In genomic region chr11:32899423-32899822, GRCh38 we compare ENCODE assay signal across 17 cellular contexts. TPM values are rescaled to one million over a fixed set of nuclear protein-coding genes. Genes with fewer than 3 reads are reported as not detected.
A peak's percentile ranks its signal among the peaks of the same experiment; 100 is the strongest.
DNase-seq lines count a peak whose midpoint lies in the region; ATAC-seq lines count a peak whose summit lies in the region.
"Had no signal": no experiment of that assay in that cellular context is flagged by ENCODE, and none has a peak within 500 bp of the region (broad histone marks: within the 10 kb centered on the region; RNA-seq: fewer than 3 reads in every experiment).

No MANE protein-coding gene starts in this region.

- no peak overlapping the region for H3K27ac ChIP-seq in trophoblast cell (ENCODE audit: low read depth, low read length)
- H3K27ac ChIP-seq: vagina had no signal

- H2BK120ac ChIP-seq in trophoblast cell (ENCODE audit: insufficient read depth, low read length, poor library complexity) = no peak overlapping the region

- DNase-seq in activated naive CD4-positive, alpha-beta T cell treated with anti-CD3 and anti-CD28 coated beads, Interleukin-2, amount 10 ng/mL, durations not matched to agents 7 days and 5 days = no peak
- no peak for DNase-seq in activated naive CD4-positive, alpha-beta T cell treated with Interleukin-2 at 50 U/mL for 16 hours
- DNase-seq in trophoblast cell = no peak
- DNase-seq in occipital lobe (lab: John Stamatoyannopoulos, UW) = no peak
- DNase-seq in SW 1271 (lab: John Stamatoyannopoulos, UW) = no peak
- no peak for DNase-seq in hepatic stellate cell (ENCODE audit: low spot score)
- DNase-seq: ACHN; activated naive CD8-positive, alpha-beta T cell treated with anti-CD3 and anti-CD28 coated beads for 36 hours; Caco-2; NCI-H1105; NCI-H446 treated with DMSO at 0.1 percent for 48 hours; T-helper 17 cell had no signal

- peaks cover 4% of the 10 kb centered on the region for H3K36me3 Mint-ChIP-seq in activated naive CD4-positive, alpha-beta T cell treated with anti-CD3 and anti-CD28 coated beads, Interleukin-2, amount 10 ng/mL, durations not matched to agents 7 days and 5 days

- H2AK5ac ChIP-seq in trophoblast cell (ENCODE audit: low read length) = no peak overlapping the region

- no peak overlapping the region for H2BK5ac ChIP-seq in trophoblast cell (ENCODE audit: low read depth, low read length, poor library complexity)

- H3K14ac ChIP-seq in trophoblast cell (ENCODE audit: low read length) = no peak overlapping the region

- no peak overlapping the region for H3K23ac ChIP-seq in trophoblast cell (ENCODE audit: low read length)

- H3K4me1 Mint-ChIP-seq in activated naive CD4-positive, alpha-beta T cell treated with anti-CD3 and anti-CD28 coated beads, Interleukin-2, amount 10 ng/mL, durations not matched to agents 7 days and 5 days = peaks cover 21% of the 10 kb centered on the region

- H3K4me2 ChIP-seq in trophoblast cell (ENCODE audit: low read length) = no peak overlapping the region

- no peak overlapping the region for H3K18ac ChIP-seq in trophoblast cell (ENCODE audit: low read length)

- H3K4me3 Mint-ChIP-seq in activated naive CD4-positive, alpha-beta T cell treated with anti-CD3 and anti-CD28 coated beads, Interleukin-2, amount 10 ng/mL, durations not matched to agents 7 days and 5 days = no peak overlapping the region
- H3K4me3 Mint-ChIP-seq: activated naive CD8-positive, alpha-beta T cell treated with anti-CD3 and anti-CD28 coated beads for 36 hours; mesothelial cell of epicardium; T-helper 17 cell had no signal

- no peak overlapping the region for H4K91ac ChIP-seq in trophoblast cell (ENCODE audit: low read depth, low read length)

- no peak overlapping the region for H2BK12ac ChIP-seq in trophoblast cell (ENCODE audit: low read length)

- H3K79me2 ChIP-seq in trophoblast cell (ENCODE audit: control insufficient read depth, insufficient read depth, low read length, poor library complexity) = peaks cover 5% of the 10 kb centered on the region

- peak overlapping the region; percentile 3 for H3K27ac Mint-ChIP-seq in activated naive CD4-positive, alpha-beta T cell treated with anti-CD3 and anti-CD28 coated beads, Interleukin-2, amount 10 ng/mL, durations not matched to agents 7 days and 5 days
- H3K27ac Mint-ChIP-seq: activated naive CD8-positive, alpha-beta T cell treated with anti-CD3 and anti-CD28 coated beads for 36 hours; mesothelial cell of epicardium; T-helper 17 cell had no signal

- no peaks in the 10 kb centered on the region for H3K27me3 Mint-ChIP-seq in activated naive CD4-positive, alpha-beta T cell treated with anti-CD3 and anti-CD28 coated beads, Interleukin-2, amount 10 ng/mL, durations not matched to agents 7 days and 5 days
- H3K27me3 Mint-ChIP-seq: activated naive CD8-positive, alpha-beta T cell treated with anti-CD3 and anti-CD28 coated beads for 36 hours; T-helper 17 cell had no signal

- H3K9ac ChIP-seq in trophoblast cell (ENCODE audit: low read length) = no peak overlapping the region

- ATAC-seq in GM21515 (IDR thresholded peaks at IDR 0.05; ENCODE audit: unreplicated experiment) = peak; percentile 66
- ATAC-seq in HG03139 (IDR thresholded peaks at IDR 0.05; ENCODE audit: unreplicated experiment) = peak; percentile 60
- ATAC-seq: Panc1, T-helper 17 cell had no signal

- H4K12ac ChIP-seq in trophoblast cell (ENCODE audit: low read depth, low read length) = no peak overlapping the region

- no peak overlapping the region for H4K8ac ChIP-seq in trophoblast cell (ENCODE audit: low read depth, low read length)

- no peak overlapping the region for H2AFZ ChIP-seq in trophoblast cell (ENCODE audit: insufficient read depth, low read length, poor library complexity)

- H3K4me1 ChIP-seq in trophoblast cell (ENCODE audit: control insufficient read depth in 1 of 2, insufficient read depth in 2 of 2, low read length in 2 of 2) = peaks cover 0 to 9% of the 10 kb centered on the region in 2 experiments

- H3K27me3 ChIP-seq in trophoblast cell (ENCODE audit: insufficient read depth, low read length) = no peaks in the 10 kb centered on the region
- H3K27me3 ChIP-seq: vagina had no signal

- H3K4me3 ChIP-seq in trophoblast cell (ENCODE audit: low read depth, low read length) = no peak overlapping the region
- H3K4me3 ChIP-seq: vagina had no signal

- CTCF ChIA-PET in activated naive CD4-positive, alpha-beta T cell treated with anti-CD3 and anti-CD28 coated beads, Interleukin-2, amount 10 ng/mL, durations not matched to agents 7 days and 5 days (lab: Charles Lee) = no interaction called here

- peaks cover 2 to 5% of the 10 kb centered on the region in 2 experiments for H3K36me3 ChIP-seq in trophoblast cell (ENCODE audit: control insufficient read depth in 1 of 2, insufficient read depth in 2 of 2, low read length in 2 of 2)
- H3K36me3 ChIP-seq: vagina had no signal

- H3K79me1 ChIP-seq in trophoblast cell (ENCODE audit: low read length) = no peaks in the 10 kb centered on the region

- no peaks in the 10 kb centered on the region for H3K9me3 ChIP-seq in trophoblast cell (ENCODE audit: insufficient read depth, low read depth, low read length)
- H3K9me3 ChIP-seq: Caco-2, vagina had no signal

- H3K9me3 Mint-ChIP-seq in activated naive CD4-positive, alpha-beta T cell treated with anti-CD3 and anti-CD28 coated beads, Interleukin-2, amount 10 ng/mL, durations not matched to agents 7 days and 5 days = no peaks in the 10 kb centered on the region
- H3K9me3 Mint-ChIP-seq: activated naive CD8-positive, alpha-beta T cell treated with anti-CD3 and anti-CD28 coated beads for 36 hours; mesothelial cell of epicardium had no signal

- peak overlapping the region; percentile 75 for H3K4ac ChIP-seq in trophoblast cell (ENCODE audit: low read depth, low read length)

RNA-seq across cellular contexts. Expression of gene QSER1, which starts 6.8 kb away (rescaled TPM):
- 18.1 and 19.6 TPM in 2 replicates for polyA plus RNA-seq in trophoblast cell (2013)
- 66.8 TPM for total RNA-seq in occipital lobe
